ENCODE assay signal across 8 cellular contexts in the genomic region with DNA sequence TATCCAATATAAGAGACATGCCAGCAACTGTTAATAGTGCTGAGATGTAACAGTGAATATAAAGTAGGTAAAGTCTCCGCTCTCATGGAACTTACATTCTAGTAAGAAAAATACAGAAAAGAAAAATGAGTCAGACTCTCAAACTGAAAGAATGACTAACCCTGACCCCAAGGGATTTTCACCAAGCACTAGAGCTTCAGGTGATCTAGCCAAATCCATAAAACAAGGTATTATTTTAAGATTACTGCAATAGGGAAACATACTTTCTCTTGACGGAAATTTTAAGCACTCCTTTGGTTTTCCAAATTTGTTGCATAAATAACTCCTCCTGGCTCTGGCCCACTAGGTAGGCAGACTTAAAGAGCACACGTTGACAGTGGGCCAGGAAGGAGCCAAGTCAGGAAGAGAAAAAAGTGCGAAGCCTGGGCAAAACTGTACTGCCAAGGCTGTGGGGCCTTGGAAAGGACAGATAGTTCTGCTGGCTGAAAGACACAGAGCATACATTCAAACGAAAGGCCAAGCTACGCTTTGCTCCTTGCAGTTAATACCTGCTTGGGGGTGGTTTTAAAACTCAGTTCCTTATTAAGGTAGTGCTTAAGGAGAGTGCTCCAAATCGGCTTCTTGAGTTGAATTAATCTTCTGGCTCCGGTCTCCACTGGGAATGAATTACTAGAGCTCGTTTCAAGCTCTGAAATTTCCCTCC. TPM values are rescaled to one million over a fixed set of nuclear protein-coding genes. Genes with fewer than 3 reads are reported as not detected.
DNase-seq lines count a peak whose midpoint lies in the region; ATAC-seq and TF ChIP-seq lines count a peak whose summit lies in the region.

No MANE protein-coding gene starts in this region.

- intact Hi-C loops in adrenal gland (cut with DNase I) = loop anchor here in 1 of 2 donors (5.0 kb wide), 1 partner anchor 50 kb away; the partner anchor contains the start of gene SLC38A7
- intact Hi-C loops in left lung (cut with DNase I) = no loop called here

- peak in 1 of 2 donors; percentile 1 for TF ChIP-seq POLR2A in adrenal gland (IDR thresholded peaks at IDR 0.05)

- H3K4me1 ChIP-seq in CD8-positive, alpha-beta memory T cell (ENCODE audit: insufficient read depth, low read length) = peaks cover 21% of the 10 kb centered on the region
- H3K4me1 ChIP-seq in adrenal gland (replicated peaks in 1 of 2) (peaks cover 7 to 35% of the 10 kb centered on the region in 2 donors), left lung (peaks cover 13 to 24% of the 10 kb centered on the region in 2 donors), thymus (ENCODE audit: control insufficient read depth, insufficient read depth, low read length) (peaks cover 12% of the 10 kb centered on the region)

- no peak for DNase-seq in CD8-positive, alpha-beta memory T cell
- peak in 1 of 7 donors; percentile 20 for DNase-seq in adrenal gland
- no peak for DNase-seq in left lung
- no peak for DNase-seq in iPS-NIHi11 (ENCODE audit: low spot score)
- no peak for DNase-seq in NCI-H345 treated with DMSO at 0.1 percent for 48 hours (lab: John Stamatoyannopoulos, UW; ENCODE audit: unreplicated experiment)

- peak overlapping the region; percentile 80 for H3K27ac ChIP-seq in CD8-positive, alpha-beta memory T cell (ENCODE audit: low read depth, low read length)
- H3K27ac ChIP-seq in adrenal gland (peak overlapping the region in 4 of 5 donors; percentile 49 to 80 (median 70)), left lung (no peak overlapping the region), thymus (ENCODE audit: low read depth) (no peak overlapping the region)

- ATAC-seq in GM19452 (IDR thresholded peaks at IDR 0.05; ENCODE audit: unreplicated experiment) (peak; percentile 51), HG03571 (IDR thresholded peaks at IDR 0.05; ENCODE audit: unreplicated experiment) (peak; percentile 33), left lung (no peak)

- H3K4me1 Mint-ChIP-seq in CD8-positive, alpha-beta memory T cell = peaks cover 42 to 56% (median 52%) of the 10 kb centered on the region in 3 donors

- no peak for TF ChIP-seq CTCF in adrenal gland (IDR thresholded peaks at IDR 0.05)
- TF ChIP-seq CTCF in left lung (IDR thresholded peaks at IDR 0.05) = no peak

- CTCF ChIA-PET in CD8-positive, alpha-beta memory T cell (lab: Charles Lee) = interaction anchor here (1.4 to 2.2 kb wide), 2 partner anchors 9 to 219 kb away, joined by 4 to 8 read pairs; no protein-coding TSS in a partner anchor

- no peaks in the 10 kb centered on the region for H3K9me3 Mint-ChIP-seq in CD8-positive, alpha-beta memory T cell

- WGBS in adrenal gland, 4 donors = 37 to 42% (median 38%) methylated on average over 9 of the region's 9 CpGs
- 84% methylated on average over 9 of the region's 9 CpGs for WGBS in thymus

- H3K36me3 ChIP-seq in CD8-positive, alpha-beta memory T cell (ENCODE audit: insufficient read depth, low read length) = no peaks in the 10 kb centered on the region
- H3K36me3 ChIP-seq in adrenal gland (replicated peaks in 1 of 2) (no peaks in the 10 kb centered on the region), left lung (no peaks in the 10 kb centered on the region), thymus (ENCODE audit: control insufficient read depth, insufficient read depth) (no peaks in the 10 kb centered on the region)

- H3K27me3 Mint-ChIP-seq in CD8-positive, alpha-beta memory T cell = no peaks in the 10 kb centered on the region

- peak overlapping the region; percentile 83 to 98 (median 92) for H3K4me3 Mint-ChIP-seq in CD8-positive, alpha-beta memory T cell

- H3K4me3 ChIP-seq in CD8-positive, alpha-beta memory T cell (ENCODE audit: low read length) = peak overlapping the region; percentile 88
- peak overlapping the region in 1 of 4 donors; percentile 85 for H3K4me3 ChIP-seq in adrenal gland
- H3K4me3 ChIP-seq in left lung = peak overlapping the region; percentile 86 to 98
- peak overlapping the region; percentile 79 for H3K4me3 ChIP-seq in thymus (ENCODE audit: low read length)

- POLR2A ChIA-PET in CD8-positive, alpha-beta memory T cell (lab: Charles Lee) = no interaction called here

- peaks cover 0 to 16% (median 3%) of the 10 kb centered on the region in 3 donors for H3K36me3 Mint-ChIP-seq in CD8-positive, alpha-beta memory T cell

- no peaks in the 10 kb centered on the region for H3K27me3 ChIP-seq in CD8-positive, alpha-beta memory T cell (ENCODE audit: insufficient read depth, low read length, poor library complexity, severe bottlenecking)
- H3K27me3 ChIP-seq in adrenal gland (no peaks in the 10 kb centered on the region), left lung (no peaks in the 10 kb centered on the region), thymus (ENCODE audit: control insufficient read depth, insufficient read depth) (no peaks in the 10 kb centered on the region)

- H3K9me3 ChIP-seq in CD8-positive, alpha-beta memory T cell (ENCODE audit: low read length) = no peaks in the 10 kb centered on the region
- H3K9me3 ChIP-seq in adrenal gland (replicated peaks in 1 of 3) (no peaks in the 10 kb centered on the region), left lung (no peaks in the 10 kb centered on the region), thymus (ENCODE audit: control insufficient read depth) (no peaks in the 10 kb centered on the region)

- peak overlapping the region in 6 of 8 donors; percentile 22 to 94 (median 87) for H3K27ac Mint-ChIP-seq in CD8-positive, alpha-beta memory T cell

RNA-seq across cellular contexts. Expression of gene GOT2, which starts 1.4 kb away (rescaled TPM):
- 100 to 1,000 TPM; 149 to 151 TPM for total RNA-seq in CD8-positive, alpha-beta memory T cell
- polyA plus RNA-seq in CD8-positive, alpha-beta memory T cell = 81.1 TPM
- 100 to 1,000 TPM in 6 of 8 donors, 10 to 100 TPM in 2; 59.4 to 167 (median 113) TPM for total RNA-seq in adrenal gland
- polyA plus RNA-seq in adrenal gland = 100 to 1,000 TPM in 1 of 3 donors, 10 to 100 TPM in 2; 47.1 to 181 (median 79.4) TPM
- 10 to 100 TPM; 61.2 to 70.5 TPM for total RNA-seq in left lung
- polyA plus RNA-seq in thymus = 38.6 TPM

RNA-seq across cellular contexts. Expression of gene SLC38A7, which starts 48.1 kb away (rescaled TPM):
- 10 to 100 TPM; 13.5 to 15.0 TPM for total RNA-seq in CD8-positive, alpha-beta memory T cell
- polyA plus RNA-seq in CD8-positive, alpha-beta memory T cell = 5.8 TPM
- total RNA-seq in adrenal gland (10 to 100 TPM; 14.4 to 56.4 (median 26.1) TPM), left lung (10 to 100 TPM; 25.1 to 32.6 TPM)
- polyA plus RNA-seq in adrenal gland (10 to 100 TPM; 13.9 to 42.3 (median 16.3) TPM), thymus (8.6 TPM)

Comparison
In these comparisons a context has a peak if more than half of its experiments do, and no peak if none do; other contexts are left out.
1. H3K27ac ChIP-seq: peak in CD8-positive, alpha-beta memory T cell (single experiment) and adrenal gland (4 of 5); none in left lung (0 of 2) and thymus (single experiment).